In the genomic region with DNA sequence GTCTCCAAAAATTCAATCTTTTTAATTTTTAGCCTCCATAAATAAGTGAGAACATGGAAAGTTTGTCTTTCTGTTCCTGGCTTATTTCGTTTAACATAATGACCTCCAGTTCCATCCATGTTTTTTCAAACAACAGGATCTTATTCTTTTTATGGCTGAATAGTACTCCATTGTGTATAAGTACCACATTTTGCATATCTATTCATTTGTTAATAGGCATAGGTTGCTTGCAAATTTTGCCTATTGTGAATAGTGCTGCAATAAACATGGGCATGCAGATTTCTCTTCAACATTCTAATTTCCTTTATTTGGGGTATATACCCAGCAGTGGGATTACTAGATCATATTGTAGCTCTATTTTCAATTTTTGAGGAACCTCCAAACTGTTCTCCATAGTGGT, we compare ENCODE assay signal across 10 cellular contexts. TPM values are rescaled to one million over a fixed set of nuclear protein-coding genes. Genes with fewer than 3 reads are reported as not detected.
"Had no signal": no experiment of that assay in that cellular context is flagged by ENCODE, and none has a peak within 500 bp of the region (broad histone marks: within the 10 kb centered on the region; RNA-seq: fewer than 3 reads in every experiment).

No MANE protein-coding gene starts in this region.

- H2AFZ ChIP-seq: GM23248 had no signal

- H3K4me3 ChIP-seq: GM23248, HAP-1 had no signal

- H3K9me3 ChIP-seq: HAP-1 had no signal

- H3K27ac ChIP-seq: GM23248 had no signal

- H3K27ac Mint-ChIP-seq: HFFc6 had no signal

- H3K36me3 ChIP-seq: HAP-1 had no signal

- DNase-seq: GM23248, GOT3, H7, H9, HCEC 1CT, HFFc6 had no signal

- H3K9ac ChIP-seq: GM23248 had no signal

- H3K4me3 Mint-ChIP-seq: H9, HFFc6 had no signal

- ATAC-seq: HCT116 had no signal

RNA-seq across cellular contexts. Expression of a gene that starts 16.1 kb away (rescaled TPM):
- total RNA-seq: GM23248, HFFc6 had no signal
- polyA plus RNA-seq: GM23248 had no signal

RNA-seq across cellular contexts. Expression of a gene that starts 24.3 kb away (rescaled TPM):
- total RNA-seq: GM23248, H1, H4, H9, HFFc6 had no signal
- polyA plus RNA-seq: GM23248 had no signal
